In the genomic region with DNA sequence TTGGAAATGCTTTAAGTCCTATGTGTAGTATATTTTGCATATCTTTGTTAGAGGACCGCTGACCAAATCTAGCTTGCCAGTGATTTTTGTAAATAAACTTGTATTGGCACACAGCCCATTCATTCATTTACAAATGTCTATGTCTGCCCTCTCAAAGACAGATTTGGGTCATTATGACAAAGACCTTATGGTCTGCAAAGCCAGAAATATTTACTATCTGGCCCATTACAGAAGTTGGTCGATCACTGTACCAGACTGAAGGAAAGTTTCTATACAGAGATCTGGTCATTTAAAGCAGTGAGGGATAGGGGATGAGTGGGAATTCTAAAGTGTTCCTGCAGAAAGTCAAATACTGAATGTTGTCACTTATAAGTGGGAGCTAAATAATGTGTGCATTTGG, we compare ENCODE assay signal across 14 cellular contexts.
"Had no signal": no experiment of that assay in that cellular context is flagged by ENCODE, and none has a peak within 500 bp of the region (broad histone marks: within the 10 kb centered on the region; RNA-seq: fewer than 3 reads in every experiment).

No MANE protein-coding gene starts in this region.

- H3K9me3 ChIP-seq: esophagus squamous epithelium, heart left ventricle, suprapubic skin, upper lobe of right lung had no signal

- DNase-seq: activated CD8-positive, alpha-beta memory T cell treated with anti-CD3 and anti-CD28 coated beads, Interleukin-2, amount 50 U/mL, for 48 hours; esophagus squamous epithelium; mesendoderm; stimulated activated CD4-positive, alpha-beta T cell treated with anti-CD3 and anti-CD28 coated beads, Interleukin-2, amount 100 ng/mL, for 48 hours; stimulated activated naive CD4-positive, alpha-beta T cell treated with Interleukin-2 at 50 U/mL for 16 hours; upper lobe of right lung had no signal

- H3K27ac ChIP-seq: suprapubic skin, upper lobe of right lung had no signal

- H3K9me3 Mint-ChIP-seq: activated naive CD4-positive, alpha-beta T cell treated with anti-CD3 and anti-CD28 coated beads for 36 hours; activated T-helper 1 cell treated with anti-CD3 and anti-CD28 coated beads, Interleukin-12 subunit alpha, Interleukin-12 subunit beta, Interleukin-2, Interleukin-4 antibody, amounts not matched to agents 30 ng/mL and 10 ng/mL and 1 ng/mL, durations not matched to agents 14 hours and 24 hours and 36 hours; brain; T-helper 1 cell treated with Interleukin-12 subunit alpha and Interleukin-12 subunit beta and Interleukin-4 antibody, amounts not matched to agents 30 μg/mL and 1 μg/mL, for 36 hours; WTC11 had no signal

- H3K27ac Mint-ChIP-seq: activated CD8-positive, alpha-beta T cell treated with anti-CD3 and anti-CD28 coated beads, Interleukin-2, amount 10 ng/mL, durations not matched to agents 7 days and 5 days; activated naive CD4-positive, alpha-beta T cell treated with anti-CD3 and anti-CD28 coated beads for 36 hours; activated T-helper 1 cell treated with anti-CD3 and anti-CD28 coated beads, Interleukin-12 subunit alpha, Interleukin-12 subunit beta, Interleukin-2, Interleukin-4 antibody, amounts not matched to agents 30 ng/mL and 10 ng/mL and 1 ng/mL, durations not matched to agents 14 hours and 24 hours and 36 hours; T-helper 1 cell treated with Interleukin-12 subunit alpha and Interleukin-12 subunit beta and Interleukin-4 antibody, amounts not matched to agents 30 μg/mL and 1 μg/mL, for 36 hours; WTC11 had no signal

- H3K27me3 ChIP-seq: esophagus squamous epithelium, heart left ventricle, suprapubic skin, upper lobe of right lung had no signal

- H3K36me3 Mint-ChIP-seq: brain had no signal

- H3K4me3 ChIP-seq: esophagus squamous epithelium, heart left ventricle, suprapubic skin, upper lobe of right lung had no signal

- H3K36me3 ChIP-seq: esophagus squamous epithelium, heart left ventricle, suprapubic skin, upper lobe of right lung had no signal

- H3K4me3 Mint-ChIP-seq: activated CD8-positive, alpha-beta T cell treated with anti-CD3 and anti-CD28 coated beads, Interleukin-2, amount 10 ng/mL, durations not matched to agents 7 days and 5 days; activated naive CD4-positive, alpha-beta T cell treated with anti-CD3 and anti-CD28 coated beads for 36 hours; activated T-helper 1 cell treated with anti-CD3 and anti-CD28 coated beads, Interleukin-12 subunit alpha, Interleukin-12 subunit beta, Interleukin-2, Interleukin-4 antibody, amounts not matched to agents 30 ng/mL and 10 ng/mL and 1 ng/mL, durations not matched to agents 14 hours and 24 hours and 36 hours; brain; T-helper 1 cell treated with Interleukin-12 subunit alpha and Interleukin-12 subunit beta and Interleukin-4 antibody, amounts not matched to agents 30 μg/mL and 1 μg/mL, for 36 hours; WTC11 had no signal

- ATAC-seq: activated CD8-positive, alpha-beta T cell treated with anti-CD3 and anti-CD28 coated beads, Interleukin-2, amount 10 ng/mL, durations not matched to agents 7 days and 5 days; upper lobe of right lung; WTC11 had no signal
